11 cellular contexts compared by ENCODE assay signal in genomic region chr21:45130324-45130774, GRCh38. TPM values are rescaled to one million over a fixed set of nuclear protein-coding genes. Genes with fewer than 3 reads are reported as not detected.
A peak's percentile ranks its signal among the peaks of the same experiment; 100 is the strongest.
DNase-seq lines count a peak whose midpoint lies in the region; ATAC-seq and TF ChIP-seq lines count a peak whose summit lies in the region.
"Had no signal": no experiment of that assay in that cellular context is flagged by ENCODE, and none has a peak within 500 bp of the region (broad histone marks: within the 10 kb centered on the region; RNA-seq: fewer than 3 reads in every experiment).

No MANE protein-coding gene starts in this region.

- H3K27ac ChIP-seq in layer of hippocampus (ENCODE audit: low read depth, low read length) (peak overlapping the region; percentile 8), upper lobe of right lung (peak overlapping the region; percentile 51)
- H3K27ac ChIP-seq: VCaP had no signal

- no peaks in the 10 kb centered on the region for H3K36me3 Mint-ChIP-seq in activated CD8-positive, alpha-beta memory T cell treated with anti-CD3 and anti-CD28 coated beads, Interleukin-2, amount 10 ng/mL, durations not matched to agents 7 days and 5 days

- peaks cover 49% of the 10 kb centered on the region for H3K4me1 ChIP-seq in upper lobe of right lung

- TF ChIP-seq CTCF in upper lobe of right lung (IDR thresholded peaks at IDR 0.05): no peak

- no peaks in the 10 kb centered on the region for H3K9me3 Mint-ChIP-seq in activated CD8-positive, alpha-beta memory T cell treated with anti-CD3 and anti-CD28 coated beads, Interleukin-2, amount 10 ng/mL, durations not matched to agents 7 days and 5 days (ENCODE audit: low read depth)
- H3K9me3 Mint-ChIP-seq: CD4-positive, CD25-positive, alpha-beta regulatory T cell; stimulated activated naive CD8-positive, alpha-beta T cell treated with anti-CD3 and anti-CD28 coated beads, Interleukin-15, amount 100 ng/mL, for 72 hours had no signal

- CTCF ChIA-PET in activated CD8-positive, alpha-beta memory T cell treated with anti-CD3 and anti-CD28 coated beads, Interleukin-2, amount 10 ng/mL, durations not matched to agents 7 days and 5 days (lab: Charles Lee): interaction anchor here (0.6 to 10.0 kb wide), 14 partner anchors 9 to 337 kb away, joined by 3 to 210 read pairs (median 10); partner anchors contain the start of genes PTTG1IP and SLX9

- peaks cover 20% of the 10 kb centered on the region for H3K4me1 Mint-ChIP-seq in activated CD8-positive, alpha-beta memory T cell treated with anti-CD3 and anti-CD28 coated beads, Interleukin-2, amount 10 ng/mL, durations not matched to agents 7 days and 5 days

- peak overlapping the region; percentile 12 for H3K4me3 ChIP-seq in upper lobe of right lung

- H3K27me3 ChIP-seq in layer of hippocampus (ENCODE audit: control insufficient read depth, insufficient read depth, low read length) (no peaks in the 10 kb centered on the region), upper lobe of right lung (no peaks in the 10 kb centered on the region)

- H3K27ac Mint-ChIP-seq in activated CD8-positive, alpha-beta memory T cell treated with anti-CD3 and anti-CD28 coated beads, Interleukin-2, amount 10 ng/mL, durations not matched to agents 7 days and 5 days: no peak overlapping the region
- H3K27ac Mint-ChIP-seq: stimulated activated naive CD8-positive, alpha-beta T cell treated with anti-CD3 and anti-CD28 coated beads, Interleukin-15, amount 100 ng/mL, for 72 hours had no signal

- no peaks in the 10 kb centered on the region for H3K27me3 Mint-ChIP-seq in activated CD8-positive, alpha-beta memory T cell treated with anti-CD3 and anti-CD28 coated beads, Interleukin-2, amount 10 ng/mL, durations not matched to agents 7 days and 5 days
- H3K27me3 Mint-ChIP-seq: CD4-positive, CD25-positive, alpha-beta regulatory T cell; stimulated activated naive CD8-positive, alpha-beta T cell treated with anti-CD3 and anti-CD28 coated beads, Interleukin-15, amount 100 ng/mL, for 72 hours had no signal

- ATAC-seq in activated CD8-positive, alpha-beta memory T cell treated with anti-CD3 and anti-CD28 coated beads, Interleukin-2, amount 10 ng/mL, durations not matched to agents 7 days and 5 days: peak; percentile 57
- ATAC-seq in upper lobe of right lung: no peak
- no peak for ATAC-seq in GM21423 (IDR thresholded peaks at IDR 0.05; ENCODE audit: unreplicated experiment)
- ATAC-seq: stimulated activated naive CD8-positive, alpha-beta T cell treated with anti-CD3 and anti-CD28 coated beads, Interleukin-15, amount 100 ng/mL, for 72 hours had no signal

- no peak overlapping the region for H3K4me3 Mint-ChIP-seq in activated CD8-positive, alpha-beta memory T cell treated with anti-CD3 and anti-CD28 coated beads, Interleukin-2, amount 10 ng/mL, durations not matched to agents 7 days and 5 days

- intact Hi-C loops in upper lobe of right lung (cut with DNase I): loop anchor here (5.0 kb wide), 1 partner anchor 183 kb away; no protein-coding TSS in a partner anchor

- DNase-seq in activated CD8-positive, alpha-beta memory T cell treated with anti-CD3 and anti-CD28 coated beads, Interleukin-2, amount 10 ng/mL, durations not matched to agents 7 days and 5 days: no peak
- no peak for DNase-seq in activated CD8-positive, alpha-beta memory T cell treated with anti-CD3 and anti-CD28 coated beads, Interleukin-2, amount 50 U/mL, for 48 hours
- DNase-seq in astrocyte of the hippocampus (ENCODE audit: low read depth, low spot score): peak; percentile 61
- no peak for DNase-seq in upper lobe of right lung
- no peak for DNase-seq in activated CD4-positive, alpha-beta T cell treated with anti-CD3 and anti-CD28 coated beads, Interleukin-2, amount 50 U/mL, for 1 hour
- DNase-seq in NCI-H526 (lab: John Stamatoyannopoulos, UW): no peak
- DNase-seq: stimulated activated naive CD8-positive, alpha-beta T cell treated with anti-CD3 and anti-CD28 coated beads, Interleukin-15, amount 100 ng/mL, for 72 hours had no signal

- no peaks in the 10 kb centered on the region for H3K9me3 ChIP-seq in upper lobe of right lung

- H3K36me3 ChIP-seq in upper lobe of right lung: no peaks in the 10 kb centered on the region

RNA-seq across cellular contexts. Expression of gene ADARB1, which starts 56.0 kb away (rescaled TPM):
- total RNA-seq in activated CD8-positive, alpha-beta memory T cell treated with anti-CD3 and anti-CD28 coated beads, Interleukin-2, amount 10 ng/mL, durations not matched to agents 7 days and 5 days: 10 to 100 TPM; 29.4 to 38.3 TPM
- 73.6 TPM for total RNA-seq in upper lobe of right lung
